In genomic region chr14:88562532-88562830, GRCh38 we compare ENCODE assay signal across 8 cellular contexts. TPM values are rescaled to one million over a fixed set of nuclear protein-coding genes. Genes with fewer than 3 reads are reported as not detected.
A peak's percentile ranks its signal among the peaks of the same experiment; 100 is the strongest.
DNase-seq lines count a peak whose midpoint lies in the region; ATAC-seq and TF ChIP-seq lines count a peak whose summit lies in the region.

No MANE protein-coding gene starts in this region.

- peaks cover 9% of the 10 kb centered on the region for H3K4me1 Mint-ChIP-seq in Calu3 (ENCODE audit: low read depth, unreplicated experiment)
- H3K4me1 Mint-ChIP-seq in endothelial cell (ENCODE audit: unreplicated experiment) = peaks cover 8% of the 10 kb centered on the region

- H3K27me3 Mint-ChIP-seq in Calu3 (ENCODE audit: unreplicated experiment) (no peaks in the 10 kb centered on the region), endothelial cell (ENCODE audit: unreplicated experiment) (peaks cover 11% of the 10 kb centered on the region)

- H3K9me3 ChIP-seq in osteoblast (ENCODE audit: low read depth, low read length) = no peaks in the 10 kb centered on the region

- TF ChIP-seq CTCF in Calu3 (IDR thresholded peaks at IDR 0.05; ENCODE audit: unreplicated experiment) (no peak), NB4 (IDR thresholded peaks at IDR 0.05; ENCODE audit: low read depth, low read length) (no peak), endothelial cell (IDR thresholded peaks at IDR 0.05; ENCODE audit: unreplicated experiment) (no peak), osteoblast (IDR thresholded peaks at IDR 0.05; ENCODE audit: extremely low read depth, low read depth, low read length) (no peak)

- peak overlapping the region; percentile 70 for H3K27ac Mint-ChIP-seq in Calu3 (ENCODE audit: unreplicated experiment)
- peak overlapping the region; percentile 74 for H3K27ac Mint-ChIP-seq in endothelial cell (ENCODE audit: unreplicated experiment)

- H3K4me1 ChIP-seq in osteoblast (ENCODE audit: insufficient read depth, low read length) = peaks cover 15% of the 10 kb centered on the region

- H3K36me3 ChIP-seq in osteoblast (ENCODE audit: insufficient read depth, low read length) = no peaks in the 10 kb centered on the region

- CTCF ChIA-PET in Calu3 (lab: Charles Lee) = no interaction called here

- peak overlapping the region; percentile 63 for H3K27ac ChIP-seq in osteoblast (ENCODE audit: low read depth, low read length)

- no peak for TF ChIP-seq POLR2A in NB4 (IDR thresholded peaks at IDR 0.05; ENCODE audit: extremely low read depth, insufficient read length)

- intact Hi-C loops in Calu3 (cut with micrococcal nuclease; ENCODE audit: unreplicated experiment) = no loop called here

- BruUV-seq in Calu3 (replicated peaks; lab: Mats Ljungman, UMichigan) = no TSS peak

- H3K27me3 ChIP-seq in osteoblast (ENCODE audit: insufficient read depth, low read length) = no peaks in the 10 kb centered on the region

- ATAC-seq in HG03108 (IDR thresholded peaks at IDR 0.05; ENCODE audit: unreplicated experiment) = no peak
- no peak for ATAC-seq in GM21717 (IDR thresholded peaks at IDR 0.05; ENCODE audit: unreplicated experiment)

- H3K4me2 ChIP-seq in osteoblast (ENCODE audit: insufficient read depth, low read length) = peak overlapping the region; percentile 81

- H3K4me3 ChIP-seq in NB4 (ENCODE audit: low read depth, low read length) (peak overlapping the region; percentile 77), osteoblast (ENCODE audit: insufficient read depth, low read length) (peak overlapping the region; percentile 91)

- peak overlapping the region; percentile 78 for H3K4me3 Mint-ChIP-seq in Calu3 (ENCODE audit: low read depth, unreplicated experiment)
- H3K4me3 Mint-ChIP-seq in endothelial cell (ENCODE audit: unreplicated experiment) = peak overlapping the region; percentile 95

- H3K9me3 Mint-ChIP-seq in Calu3 (ENCODE audit: low read depth, unreplicated experiment) (no peaks in the 10 kb centered on the region), endothelial cell (ENCODE audit: unreplicated experiment) (no peaks in the 10 kb centered on the region)

- H4K20me1 ChIP-seq in osteoblast (ENCODE audit: insufficient read depth, low read length) = peaks cover 12% of the 10 kb centered on the region

- peak overlapping the region; percentile 93 for H2AFZ ChIP-seq in osteoblast (ENCODE audit: low read length)

- peaks cover 27% of the 10 kb centered on the region for H3K36me3 Mint-ChIP-seq in Calu3 (ENCODE audit: insufficient read depth, unreplicated experiment)
- H3K36me3 Mint-ChIP-seq in endothelial cell (ENCODE audit: low read depth, unreplicated experiment) = peaks cover 10% of the 10 kb centered on the region

- H3K79me2 ChIP-seq in osteoblast (ENCODE audit: insufficient read depth, low read length) = peaks cover 34% of the 10 kb centered on the region

- DNase-seq in Calu3 (no peak), NB4 (ENCODE audit: low read depth) (no peak), endothelial cell (ENCODE audit: low spot score) (no peak), osteoblast (ENCODE audit: insufficient read length, low spot score, missing footprints) (no peak), NCI-H2227 treated with DMSO at 0.1 percent for 48 hours (lab: John Stamatoyannopoulos, UW) (no peak), HK-2 (ENCODE audit: unreplicated experiment) (no peak)

RNA-seq across cellular contexts. Expression of gene ZC3H14, which starts 0.4 kb away (rescaled TPM):
- total RNA-seq in Calu3 (2022) = 58.5 and 69.3 TPM in 2 replicates
- total RNA-seq in endothelial cell (ENCODE audit: unreplicated experiment) = 57.7 TPM
- 72.2 and 74.6 TPM in 2 replicates for total RNA-seq in osteoblast

RNA-seq across cellular contexts. Expression of gene PTPN21, which starts 7.7 kb away (rescaled TPM):
- total RNA-seq in Calu3 (2022) (10.0 and 10.6 TPM in 2 replicates), endothelial cell (ENCODE audit: unreplicated experiment) (22.1 TPM), osteoblast (17.4 and 18.0 TPM in 2 replicates)
